10 cellular contexts compared by ENCODE assay signal in the genomic region with DNA sequence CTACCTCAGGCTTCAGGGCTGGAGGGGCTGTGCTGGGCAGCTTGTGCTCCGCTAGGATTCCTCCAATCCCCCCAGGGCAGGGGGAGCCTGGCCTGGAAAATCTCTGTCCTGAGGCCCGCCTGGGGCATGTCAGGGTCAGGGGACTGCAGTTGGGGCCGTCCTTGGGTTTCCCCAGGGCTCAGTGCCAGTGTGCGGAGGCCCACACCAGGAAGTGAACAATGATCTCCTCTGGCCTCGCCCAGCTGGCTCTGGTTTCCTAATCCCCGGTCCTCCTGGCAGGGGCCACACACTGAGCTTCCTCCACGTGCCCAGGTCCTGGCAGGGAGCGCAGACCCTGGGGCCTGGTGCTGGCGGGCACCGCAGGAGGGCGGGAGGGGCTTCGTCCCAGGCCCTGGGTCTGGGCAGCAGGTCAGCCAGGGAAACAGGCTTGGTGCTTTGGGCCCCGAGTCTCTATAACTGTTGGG. TPM values are rescaled to one million over a fixed set of nuclear protein-coding genes. Genes with fewer than 3 reads are reported as not detected.
A peak's percentile ranks its signal among the peaks of the same experiment; 100 is the strongest.
DNase-seq lines count a peak whose midpoint lies in the region; ATAC-seq, FAIRE-seq and TF ChIP-seq lines count a peak whose summit lies in the region.
"Had no signal": no experiment of that assay in that cellular context is flagged by ENCODE, and none has a peak within 500 bp of the region (broad histone marks: within the 10 kb centered on the region; RNA-seq: fewer than 3 reads in every experiment).

No MANE protein-coding gene starts in this region.

- no peaks in the 10 kb centered on the region for H3K79me2 ChIP-seq in HepG2 (ENCODE audit: insufficient read depth, low read length)

- no peak for TF ChIP-seq RAD21 in HepG2 (CRISPR knock-in tag; IDR thresholded peaks at IDR 0.05)

- no peaks in the 10 kb centered on the region for H3K9me3 ChIP-seq in right atrium auricular region
- no peaks in the 10 kb centered on the region for H3K9me3 ChIP-seq in body of pancreas
- H3K9me3 ChIP-seq in HepG2 (ENCODE audit: low read length): no peaks in the 10 kb centered on the region
- H3K9me3 ChIP-seq in CD8-positive, alpha-beta T cell (ENCODE audit: low read length): no peaks in the 10 kb centered on the region

- CTCF ChIA-PET in HepG2 (lab: Yijun Ruan, JAX; ENCODE audit: low intra/inter-chr PET ratio, low total read pairs): no interaction called here
- CTCF ChIA-PET in CD8-positive, alpha-beta T cell (lab: Charles Lee): no interaction called here

- H3K27ac ChIP-seq in right atrium auricular region (no peak overlapping the region), body of pancreas (peak overlapping the region in 3 of 4 donors; percentile 47 to 77 (median 67)), HepG2 (ENCODE audit: extremely low read length, insufficient read depth, low read length) (no peak overlapping the region)
- H3K27ac ChIP-seq in CD8-positive, alpha-beta T cell (ENCODE audit: low read depth, low read length): no peak overlapping the region

- TF ChIP-seq POLR2A in body of pancreas (IDR thresholded peaks at IDR 0.05) (no peak), HepG2 (IDR thresholded peaks at IDR 0.05; ENCODE audit: insufficient read depth in 1 of 2, low read depth in 2 of 2, low read length in 2 of 2) (no peak)

- TF ChIP-seq CTCF in right atrium auricular region (IDR thresholded peaks at IDR 0.05) (no peak), body of pancreas (IDR thresholded peaks at IDR 0.05) (no peak), HepG2 (CRISPR knock-in tag; IDR thresholded peaks at IDR 0.05) (no peak)
- TF ChIP-seq CTCF in CD8-positive, alpha-beta T cell (IDR thresholded peaks at IDR 0.05): no peak

- H3K9ac ChIP-seq in HepG2 (ENCODE audit: insufficient read depth, low read depth, low read length): no peak overlapping the region

- 17% methylated on average over 13 of the region's 13 CpGs; no CpG with 5 or more reads in 1 of the 2 donors for WGBS in body of pancreas, 2 donors
- no CpG with 5 or more reads among the region's 13 CpGs for WGBS in HepG2 (ENCODE audit: low lambda C conversion rate)

- H3K27me3 ChIP-seq in right atrium auricular region (no peaks in the 10 kb centered on the region), body of pancreas (no peaks in the 10 kb centered on the region), HepG2 (ENCODE audit: control insufficient read depth in 1 of 2, insufficient read depth in 2 of 2, low read length in 2 of 2) (peaks cover 14 to 40% of the 10 kb centered on the region in 2 experiments; a peak in 4 of 5 replicates)
- H3K27me3 ChIP-seq in CD8-positive, alpha-beta T cell (ENCODE audit: insufficient read depth, low read length): no peaks in the 10 kb centered on the region

- H3K4me1 ChIP-seq in right atrium auricular region: peaks cover 0 to 12% of the 10 kb centered on the region in 2 donors
- peaks cover 15% of the 10 kb centered on the region for H3K4me1 ChIP-seq in body of pancreas
- peaks cover 26% of the 10 kb centered on the region for H3K4me1 ChIP-seq in HepG2 (ENCODE audit: insufficient read depth, low read length)
- no peaks in the 10 kb centered on the region for H3K4me1 ChIP-seq in CD8-positive, alpha-beta T cell (ENCODE audit: insufficient read depth, low read length)

- H3K36me3 ChIP-seq in right atrium auricular region: no peaks in the 10 kb centered on the region
- no peaks in the 10 kb centered on the region for H3K36me3 ChIP-seq in body of pancreas (replicated peaks in 1 of 2; ENCODE audit: insufficient read depth in 1 of 2, low read depth in 2 of 2)
- no peaks in the 10 kb centered on the region for H3K36me3 ChIP-seq in HepG2 (replicated peaks in 1 of 2; ENCODE audit: control insufficient read depth in 1 of 2, insufficient read depth in 2 of 2, low read length in 2 of 2)
- H3K36me3 ChIP-seq in CD8-positive, alpha-beta T cell (ENCODE audit: insufficient read depth, low read length): no peaks in the 10 kb centered on the region

- BruUV-seq in HepG2 (replicated peaks; lab: Mats Ljungman, UMichigan): no TSS peak

- intact Hi-C loops in Right ventricle myocardium inferior (cut with DNase I) (no loop called here), body of pancreas (cut with DNase I) (no loop called here), HepG2 (cut with micrococcal nuclease; ENCODE audit: unreplicated experiment) (no loop called here)
- intact Hi-C loops in CD8-positive, alpha-beta T cell (cut with DNase I, micrococcal nuclease): no loop called here

- H4K20me1 ChIP-seq in HepG2 (ENCODE audit: insufficient read depth, low read length): no peaks in the 10 kb centered on the region

- peak overlapping the region; percentile 35 for H3K4me2 ChIP-seq in HepG2 (ENCODE audit: low read depth, low read length)

- H3K4me3 ChIP-seq in right atrium auricular region (no peak overlapping the region), body of pancreas (no peak overlapping the region), HepG2 (replicated peaks in 1 of 3; ENCODE audit: insufficient read depth in 1 of 3, low read depth in 2 of 3, low read length in 3 of 3) (peak overlapping the region in 1 of 3 experiments; percentile 22; a peak in 1 of 6 replicates)
- H3K4me3 ChIP-seq in CD8-positive, alpha-beta T cell (ENCODE audit: low read depth, low read length): no peak overlapping the region

- no peak overlapping the region for H2AFZ ChIP-seq in HepG2 (ENCODE audit: low read length)

- DNase-seq in Right ventricle myocardium inferior (ENCODE audit: missing footprints) (peak; percentile 73), right atrium auricular region (ENCODE audit: low spot score) (no peak), body of pancreas (peak; percentile 65 to 87 (median 85)), HepG2 (ENCODE audit: low spot score) (peak; percentile 46), NCI-H1694 treated with DMSO at 0.1 percent for 48 hours (lab: John Stamatoyannopoulos, UW) (no peak)
- DNase-seq in stimulated activated naive CD4-positive, alpha-beta T cell treated with Interleukin-2 at 50 U/mL for 16 hours (lab: John Stamatoyannopoulos, UW): no peak
- DNase-seq in CD8-positive, alpha-beta T cell: no peak
- DNase-seq: activated CD4-positive, alpha-beta memory T cell treated with anti-CD3 and anti-CD28 coated beads, Interleukin-2, amount 10 ng/mL, durations not matched to agents 7 days and 5 days; COR-L47 had no signal

- H3K9me3 Mint-ChIP-seq in CD8-positive, alpha-beta T cell: no peaks in the 10 kb centered on the region
- H3K9me3 Mint-ChIP-seq: activated CD4-positive, alpha-beta memory T cell treated with anti-CD3 and anti-CD28 coated beads, Interleukin-2, amount 10 ng/mL, durations not matched to agents 7 days and 5 days had no signal

- in situ Hi-C loops in HepG2 (cut with HindIII; ENCODE audit: extremely low pct_ligation_motif_present, low pct_unique_long_range_greater_than_20kb): no loop called here

- peaks cover 7% of the 10 kb centered on the region for H3K27me3 Mint-ChIP-seq in CD8-positive, alpha-beta T cell (ENCODE audit: low read depth)

- no peak overlapping the region for H3K4me3 Mint-ChIP-seq in CD8-positive, alpha-beta T cell
- H3K4me3 Mint-ChIP-seq: activated CD4-positive, alpha-beta memory T cell treated with anti-CD3 and anti-CD28 coated beads, Interleukin-2, amount 10 ng/mL, durations not matched to agents 7 days and 5 days had no signal

- no peaks in the 10 kb centered on the region for H3K36me3 Mint-ChIP-seq in CD8-positive, alpha-beta T cell

- no peak overlapping the region for H3K27ac Mint-ChIP-seq in CD8-positive, alpha-beta T cell
- H3K27ac Mint-ChIP-seq: activated CD4-positive, alpha-beta memory T cell treated with anti-CD3 and anti-CD28 coated beads, Interleukin-2, amount 10 ng/mL, durations not matched to agents 7 days and 5 days had no signal

- POLR2A ChIA-PET in HepG2 (lab: Yijun Ruan, JAX): no interaction called here
- POLR2A ChIA-PET in CD8-positive, alpha-beta T cell (lab: Charles Lee): no interaction called here

- no peaks in the 10 kb centered on the region for H3K4me1 Mint-ChIP-seq in CD8-positive, alpha-beta T cell (ENCODE audit: low read depth)
- H3K4me1 Mint-ChIP-seq: activated CD4-positive, alpha-beta memory T cell treated with anti-CD3 and anti-CD28 coated beads, Interleukin-2, amount 10 ng/mL, durations not matched to agents 7 days and 5 days had no signal

- ATAC-seq in Right ventricle myocardium inferior (peak; percentile 52), body of pancreas (peak; percentile 90), HepG2 (peak; percentile 54), HG02885 (IDR thresholded peaks at IDR 0.05; ENCODE audit: poor library complexity, unreplicated experiment) (no peak)
- no peak for ATAC-seq in CD8-positive, alpha-beta T cell

- FAIRE-seq in HepG2 (lab: Jason Lieb, UNC): no peak

- TF ChIP-seq EP300 in HepG2 (IDR thresholded peaks at IDR 0.05; ENCODE audit: low read depth in 2 of 2, low read length in 2 of 2): no peak
- no peak for TF ChIP-seq EP300 in HepG2 (CRISPR knock-in tag; IDR thresholded peaks at IDR 0.05; ENCODE audit: borderline replicate concordance)

RNA-seq across cellular contexts. Expression of a gene that starts 1.4 kb away (rescaled TPM):
- total RNA-seq in Right ventricle myocardium inferior: not detected
- not detected for total RNA-seq in right atrium auricular region
- under 1 TPM in 1 of 2 donors, not detected in 1; under 0.01 TPM for total RNA-seq in body of pancreas
- total RNA-seq in HepG2 (2016; rRNA removed; fragmentation: Illumina TruSeq; extraction: Trizol): not detected in 2 replicates
- total RNA-seq in HepG2 (2016; cell fraction: cytosol; rRNA removed; fragmentation: Illumina TruSeq; extraction: Trizol; ENCODE audit: low read depth): not detected in 2 replicates
- not detected in 2 replicates for total RNA-seq in HepG2 (2016; cell fraction: insoluble cytoplasmic fraction; rRNA removed; fragmentation: Illumina TruSeq; extraction: Trizol)
- total RNA-seq in HepG2 (2016; cell fraction: membrane; rRNA removed; fragmentation: Illumina TruSeq; extraction: Trizol): not detected in 2 replicates
- total RNA-seq in HepG2 (2016; cell fraction: nucleus; rRNA removed; fragmentation: Illumina TruSeq; extraction: Trizol): not detected in 2 replicates
- polyA plus RNA-seq in HepG2 (2011; rRNA removed): under 0.01 TPM in 1 of 2 replicates, not detected in the other
- not detected in 2 replicates for polyA plus RNA-seq in HepG2 (2011; cell fraction: cytosol; rRNA removed)
- polyA plus RNA-seq in HepG2 (2011; cell fraction: nucleus; rRNA removed): under 0.01 and 0.02 TPM in 2 replicates
- polyA plus RNA-seq in HepG2 (2012): not detected in 2 replicates
- polyA plus RNA-seq in HepG2 (2016; cell fraction: cytosol; fragmentation: Illumina TruSeq; extraction: Trizol; ENCODE audit: low read depth): not detected in 2 replicates
- polyA plus RNA-seq in HepG2 (2016; cell fraction: insoluble cytoplasmic fraction; fragmentation: Illumina TruSeq; extraction: Trizol; ENCODE audit: low read depth): not detected in 2 replicates
- polyA plus RNA-seq in HepG2 (2016; cell fraction: membrane; fragmentation: Illumina TruSeq; extraction: Trizol; ENCODE audit: low read depth): not detected in 2 replicates
- not detected in 2 replicates for polyA plus RNA-seq in HepG2 (2016; cell fraction: nucleus; fragmentation: Illumina TruSeq; extraction: Trizol; ENCODE audit: insufficient read depth, low read depth)
- polyA minus RNA-seq in HepG2 (2011; rRNA and poly(A)+ RNA removed; ENCODE audit: low replicate concordance): 0.22 TPM in 1 of 2 replicates, not detected in the other
- polyA minus RNA-seq in HepG2 (2011; cell fraction: cytosol; rRNA and poly(A)+ RNA removed): not detected in 2 replicates
- polyA minus RNA-seq in HepG2 (2011; cell fraction: nucleus; rRNA and poly(A)+ RNA removed): not detected in 2 replicates
- total RNA-seq in CD8-positive, alpha-beta T cell: not detected
- total RNA-seq: activated CD4-positive, alpha-beta memory T cell treated with anti-CD3 and anti-CD28 coated beads, Interleukin-2, amount 10 ng/mL, durations not matched to agents 7 days and 5 days had no signal

RNA-seq across cellular contexts. Expression of a gene that starts 36.8 kb away (rescaled TPM):
- total RNA-seq in Right ventricle myocardium inferior (not detected), right atrium auricular region (not detected), body of pancreas (100 to 1,000 TPM; 101 to 194 TPM), HepG2 (2016; rRNA removed; fragmentation: Illumina TruSeq; extraction: Trizol) (not detected in 2 replicates)
- total RNA-seq in HepG2 (2016; cell fraction: cytosol; rRNA removed; fragmentation: Illumina TruSeq; extraction: Trizol; ENCODE audit: low read depth): not detected in 2 replicates
- not detected in 2 replicates for total RNA-seq in HepG2 (2016; cell fraction: insoluble cytoplasmic fraction; rRNA removed; fragmentation: Illumina TruSeq; extraction: Trizol)
- not detected in 2 replicates for total RNA-seq in HepG2 (2016; cell fraction: membrane; rRNA removed; fragmentation: Illumina TruSeq; extraction: Trizol)
- total RNA-seq in HepG2 (2016; cell fraction: nucleus; rRNA removed; fragmentation: Illumina TruSeq; extraction: Trizol): not detected in 2 replicates
- polyA plus RNA-seq in HepG2 (2011; rRNA removed): not detected in 2 replicates
- polyA plus RNA-seq in HepG2 (2011; cell fraction: cytosol; rRNA removed): not detected in 2 replicates
- polyA plus RNA-seq in HepG2 (2011; cell fraction: nucleus; rRNA removed): not detected in 2 replicates
- polyA plus RNA-seq in HepG2 (2012): 0.03 and 0.08 TPM in 2 replicates
- polyA plus RNA-seq in HepG2 (2016; cell fraction: cytosol; fragmentation: Illumina TruSeq; extraction: Trizol; ENCODE audit: low read depth): not detected in 2 replicates
- polyA plus RNA-seq in HepG2 (2016; cell fraction: insoluble cytoplasmic fraction; fragmentation: Illumina TruSeq; extraction: Trizol; ENCODE audit: low read depth): not detected in 2 replicates
- polyA plus RNA-seq in HepG2 (2016; cell fraction: membrane; fragmentation: Illumina TruSeq; extraction: Trizol; ENCODE audit: low read depth): not detected in 2 replicates
- polyA plus RNA-seq in HepG2 (2016; cell fraction: nucleus; fragmentation: Illumina TruSeq; extraction: Trizol; ENCODE audit: insufficient read depth, low read depth): not detected in 2 replicates
- not detected in 2 replicates for polyA minus RNA-seq in HepG2 (2011; rRNA and poly(A)+ RNA removed; ENCODE audit: low replicate concordance)
- not detected in 2 replicates for polyA minus RNA-seq in HepG2 (2011; cell fraction: cytosol; rRNA and poly(A)+ RNA removed)
- polyA minus RNA-seq in HepG2 (2011; cell fraction: nucleus; rRNA and poly(A)+ RNA removed): not detected in 2 replicates
- not detected for total RNA-seq in CD8-positive, alpha-beta T cell
- total RNA-seq: activated CD4-positive, alpha-beta memory T cell treated with anti-CD3 and anti-CD28 coated beads, Interleukin-2, amount 10 ng/mL, durations not matched to agents 7 days and 5 days had no signal

Comparison
In these comparisons a context has a peak if more than half of its experiments do, and no peak if none do; other contexts are left out.
1. DNase-seq: peak in Right ventricle myocardium inferior (single experiment), body of pancreas (4 of 4) and HepG2 (single experiment); none in right atrium auricular region (single experiment), stimulated activated naive CD4-positive, alpha-beta T cell treated with Interleukin-2 at 50 U/mL for 16 hours (single experiment), NCI-H1694 treated with DMSO at 0.1 percent for 48 hours (single experiment) and CD8-positive, alpha-beta T cell (0 of 7).
2. ATAC-seq: peak in Right ventricle myocardium inferior (single experiment), body of pancreas (single experiment) and HepG2 (single experiment); none in HG02885 (single experiment) and CD8-positive, alpha-beta T cell (single experiment).
3. H3K27ac ChIP-seq: peak in body of pancreas (3 of 4); none in right atrium auricular region (0 of 2), HepG2 (single experiment) and CD8-positive, alpha-beta T cell (single experiment).
4. RNA of a gene that starts 36.8 kb away (total RNA-seq): 101 to 194 TPM in body of pancreas; not detected in Right ventricle myocardium inferior (single experiment), not detected in right atrium auricular region, not detected in HepG2 and not detected in CD8-positive, alpha-beta T cell; every median in the first group is over 100 times any median in the second.